27 cellular contexts compared by ENCODE assay signal in genomic region chr7:38554586-38554985, GRCh38.
"Had no signal": no experiment of that assay in that cellular context is flagged by ENCODE, and none has a peak within 500 bp of the region (broad histone marks: within the 10 kb centered on the region; RNA-seq: fewer than 3 reads in every experiment).

No MANE protein-coding gene starts in this region.

- H3K4me1 ChIP-seq: gastrocnemius medialis, left lung, lower lobe of right lung, psoas muscle, suprapubic skin, transverse colon, upper lobe of right lung, vagina had no signal

- H3K27ac ChIP-seq: dorsolateral prefrontal cortex, gastrocnemius medialis, left lung, lower lobe of right lung, ovary, psoas muscle, suprapubic skin, transverse colon, upper lobe of right lung, vagina had no signal

- ATAC-seq: gastrocnemius medialis; left lung; lower lobe of right lung; naive thymus-derived CD8-positive, alpha-beta T cell; psoas muscle; right cardiac atrium; stimulated activated naive CD8-positive, alpha-beta T cell treated with anti-CD3 and anti-CD28 coated beads, Interleukin-15, amount 100 ng/mL, for 72 hours; upper lobe of right lung had no signal

- H3K4me3 ChIP-seq: dorsolateral prefrontal cortex, gastrocnemius medialis, left lung, lower lobe of right lung, ovary, psoas muscle, suprapubic skin, transverse colon, upper lobe of right lung, vagina had no signal

- H3K27me3 ChIP-seq: dorsolateral prefrontal cortex, gastrocnemius medialis, left lung, ovary, suprapubic skin, transverse colon, upper lobe of right lung, vagina had no signal

- DNase-seq: dorsolateral prefrontal cortex; effector CD4-positive, alpha-beta T cell; foreskin fibroblast; gastrocnemius medialis; head of caudate nucleus; kidney; left lung; lower lobe of right lung; naive thymus-derived CD8-positive, alpha-beta T cell; nephron progenitor cell; nucleus accumbens; ovary; posterior cingulate gyrus; psoas muscle; right cardiac atrium; small intestine; stimulated activated CD4-positive, alpha-beta T cell treated with anti-CD3 and anti-CD28 coated beads, Interleukin-12 subunit alpha, Interleukin-12 subunit beta, amount 100 ng/mL, for 4 hours; stimulated activated CD4-positive, alpha-beta T cell treated with anti-CD3 and anti-CD28 coated beads, Interleukin-1b, Interleukin-23, amount 100 ng/mL, for 48 hours; stimulated activated CD4-positive, alpha-beta T cell treated with anti-CD3 and anti-CD28 coated beads, Interleukin-4, amount 100 ng/mL, for 1 hour; stimulated activated CD8-positive, alpha-beta memory T cell treated with anti-CD3 and anti-CD28 coated beads, Interleukin-4, amount 100 ng/mL, for 48 hours; stimulated activated naive CD4-positive, alpha-beta T cell; stimulated activated naive CD8-positive, alpha-beta T cell treated with anti-CD3 and anti-CD28 coated beads, Interleukin-15, amount 100 ng/mL, for 72 hours; transverse colon; upper lobe of right lung had no signal

- H3K9me3 ChIP-seq: gastrocnemius medialis, left lung, lower lobe of right lung, ovary, psoas muscle, suprapubic skin, transverse colon, upper lobe of right lung, vagina had no signal

- FAIRE-seq: colon, kidney, small intestine had no signal

- H3K36me3 ChIP-seq: gastrocnemius medialis, left lung, lower lobe of right lung, ovary, suprapubic skin, transverse colon, upper lobe of right lung, vagina had no signal
